In genomic region chr11:64006468-64006867, GRCh38 we compare ENCODE assay signal across 25 cellular contexts. TPM values are rescaled to one million over a fixed set of nuclear protein-coding genes. Genes with fewer than 3 reads are reported as not detected.
DNase-seq lines count a peak whose midpoint lies in the region; ATAC-seq and TF ChIP-seq lines count a peak whose summit lies in the region.
"Had no signal": no experiment of that assay in that cellular context is flagged by ENCODE, and none has a peak within 500 bp of the region (broad histone marks: within the 10 kb centered on the region; RNA-seq: fewer than 3 reads in every experiment).

No MANE protein-coding gene starts in this region.

- TF ChIP-seq RAD21 in IMR-90 (IDR thresholded peaks at IDR 0.05; ENCODE audit: low read length) = no peak

- no peak overlapping the region for H3K27ac ChIP-seq in BLaER1 treated with 17β-estradiol and CSF1 and Interleukin-3, amounts not matched to agents 10 nM and 100 nM
- H3K27ac ChIP-seq in IMR-90 (ENCODE audit: insufficient read depth, low read length) (no peak overlapping the region), neural progenitor cell (no peak overlapping the region)
- H3K27ac ChIP-seq: BLaER1, skin epidermis had no signal

- no peak overlapping the region for H2BK15ac ChIP-seq in IMR-90 (ENCODE audit: low read depth, low read length)

- POLR2A ChIA-PET in IMR-90 (lab: Charles Lee; ENCODE audit: unreplicated experiment) = interaction anchor here (0.6 kb wide), 1 partner anchor 345 kb away, joined by 5 read pairs; no protein-coding TSS in a partner anchor

- no peak for TF ChIP-seq POLR2A in IMR-90 (IDR thresholded peaks at IDR 0.05; ENCODE audit: low read depth, low read length)

- DNase-seq in IMR-90 = no peak
- DNase-seq in neural progenitor cell (ENCODE audit: low spot score) = no peak
- DNase-seq in head of caudate nucleus = no peak
- DNase-seq in Right ventricle myocardium superior = no peak
- DNase-seq: activated CD4-positive, alpha-beta memory T cell treated with anti-CD3 and anti-CD28 coated beads for 36 hours; activated CD4-positive, alpha-beta T cell treated with anti-CD3 and anti-CD28 coated beads for 1 hour; activated naive CD4-positive, alpha-beta T cell treated with Interleukin-2 at 50 U/mL for 16 hours; central memory CD4-positive, alpha-beta T cell; cortex of kidney; DMS153; glutamatergic neuron; left ventricle myocardium superior; naive thymus-derived CD4-positive, alpha-beta T cell; NCI-H187; stimulated activated naive CD8-positive, alpha-beta T cell treated with anti-CD3 and anti-CD28 coated beads, Interleukin-15, amount 100 ng/mL, for 72 hours had no signal

- H3K4me3 Mint-ChIP-seq in brain (peak overlapping the region in 4 of 5 experiments; percentile 44 to 78 (median 71)), neural progenitor cell (peak overlapping the region; percentile 26)
- H3K4me3 Mint-ChIP-seq: activated CD4-positive, alpha-beta memory T cell treated with anti-CD3 and anti-CD28 coated beads for 36 hours; T-helper 1 cell treated with Interleukin-12 subunit alpha and Interleukin-12 subunit beta and Interleukin-4 antibody, amounts not matched to agents 30 μg/mL and 1 μg/mL, for 36 hours had no signal

- H3F3A ChIP-seq in neural progenitor cell (ENCODE audit: low read depth) = peaks cover 38% of the 10 kb centered on the region

- H4K20me1 ChIP-seq in BLaER1 treated with 17β-estradiol and CSF1 and Interleukin-3, amounts not matched to agents 10 nM and 100 nM = peaks cover 0 to 80% (median 50%) of the 10 kb centered on the region in 11 experiments; a peak in 20 of 22 replicates
- H4K20me1 ChIP-seq in IMR-90 (ENCODE audit: insufficient read depth, low read length) = 0 out of 2 replicates have a peak, but pooled peaks cover 2% of the 10 kb centered on the region
- peaks cover 47% of the 10 kb centered on the region for H4K20me1 ChIP-seq in neural progenitor cell (ENCODE audit: low read depth)

- H3K9ac ChIP-seq in BLaER1 treated with 17β-estradiol and CSF1 and Interleukin-3, amounts not matched to agents 10 nM and 100 nM = no peak overlapping the region
- H3K9ac ChIP-seq in IMR-90 (ENCODE audit: low read depth, low read length) (no peak overlapping the region), neural progenitor cell (no peak overlapping the region)
- H3K9ac ChIP-seq: BLaER1 had no signal

- H3K9me3 ChIP-seq in BLaER1 treated with 17β-estradiol and CSF1 and Interleukin-3, amounts not matched to agents 10 nM and 100 nM (replicated peaks in 1 of 11) = peaks cover 10 to 15% (median 14%) of the 10 kb centered on the region in 11 experiments
- H3K9me3 ChIP-seq in IMR-90 (ENCODE audit: control insufficient read depth, insufficient read depth, low read length) (no peaks in the 10 kb centered on the region), neural progenitor cell (ENCODE audit: low read depth) (no peaks in the 10 kb centered on the region)
- H3K9me3 ChIP-seq: uterus had no signal

- H3K4me3 ChIP-seq in BLaER1 treated with 17β-estradiol and CSF1 and Interleukin-3, amounts not matched to agents 10 nM and 100 nM = no peak overlapping the region
- no peak overlapping the region for H3K4me3 ChIP-seq in IMR-90 (ENCODE audit: insufficient read depth, low read depth, low read length)
- no peak overlapping the region for H3K4me3 ChIP-seq in neural progenitor cell
- H3K4me3 ChIP-seq: BLaER1 had no signal

- peak overlapping the region in 7 of 11 experiments; percentile 60 to 90 (median 79); a peak in 8 of 22 replicates for H3K4me2 ChIP-seq in BLaER1 treated with 17β-estradiol and CSF1 and Interleukin-3, amounts not matched to agents 10 nM and 100 nM
- H3K4me2 ChIP-seq in IMR-90 (ENCODE audit: low read depth, low read length) = no peak overlapping the region
- peak overlapping the region; percentile 91 for H3K4me2 ChIP-seq in neural progenitor cell

- H3K4me1 ChIP-seq in BLaER1 treated with 17β-estradiol and CSF1 and Interleukin-3, amounts not matched to agents 10 nM and 100 nM = peaks cover 26 to 45% (median 41%) of the 10 kb centered on the region in 10 experiments
- H3K4me1 ChIP-seq in IMR-90 (ENCODE audit: control insufficient read depth, insufficient read depth, low read length) (peaks cover 11% of the 10 kb centered on the region), neural progenitor cell (peaks cover 15% of the 10 kb centered on the region)

- no peak overlapping the region for H2BK5ac ChIP-seq in IMR-90 (ENCODE audit: low read depth, low read length, poor library complexity, severe bottlenecking)

- H3K23ac ChIP-seq in IMR-90 (ENCODE audit: low read depth, low read length) = no peak overlapping the region

- peak overlapping the region in 1 of 2 experiments; percentile 58; a peak in 1 of 4 replicates for H4K8ac ChIP-seq in IMR-90 (ENCODE audit: low read depth in 2 of 2, low read length in 2 of 2)

- no peak overlapping the region for H3K18ac ChIP-seq in IMR-90 (ENCODE audit: low read depth, low read length)

- H2AK9ac ChIP-seq in IMR-90 (replicated peaks; ENCODE audit: low read depth, low read length, poor library complexity) = peak overlapping the region; percentile 91

- H3K4ac ChIP-seq in IMR-90 (ENCODE audit: low read depth, low read length) = no peak overlapping the region

- H3K27me3 Mint-ChIP-seq in brain = peaks cover 6% of the 10 kb centered on the region
- H3K27me3 Mint-ChIP-seq in neural progenitor cell (ENCODE audit: insufficient read depth, low read depth) = peaks cover 8% of the 10 kb centered on the region

- peak overlapping the region; percentile 65 to 96 (median 86) for H3K27ac Mint-ChIP-seq in brain
- no peak overlapping the region for H3K27ac Mint-ChIP-seq in neural progenitor cell
- H3K27ac Mint-ChIP-seq: activated CD4-positive, alpha-beta memory T cell treated with anti-CD3 and anti-CD28 coated beads for 36 hours; IgD-negative memory B cell; naive thymus-derived CD4-positive, alpha-beta T cell; stimulated activated naive CD8-positive, alpha-beta T cell treated with anti-CD3 and anti-CD28 coated beads, Interleukin-15, amount 100 ng/mL, for 72 hours; T-helper 1 cell treated with Interleukin-12 subunit alpha and Interleukin-12 subunit beta and Interleukin-4 antibody, amounts not matched to agents 30 μg/mL and 1 μg/mL, for 36 hours had no signal

- no peak overlapping the region for H2BK120ac ChIP-seq in IMR-90 (ENCODE audit: low read depth, low read length)

- no peak for ATAC-seq in IMR-90 (ENCODE audit: low read depth)
- ATAC-seq in Right ventricle myocardium superior (ENCODE audit: poor library complexity) = no peak
- ATAC-seq in HG02973 (IDR thresholded peaks at IDR 0.05; ENCODE audit: unreplicated experiment) = no peak
- ATAC-seq: stimulated activated naive CD8-positive, alpha-beta T cell treated with anti-CD3 and anti-CD28 coated beads, Interleukin-15, amount 100 ng/mL, for 72 hours had no signal

- H3K79me1 ChIP-seq in IMR-90 (ENCODE audit: low read depth in 1 of 2, low read length in 2 of 2) = 0 out of 4 replicates have a peak, but pooled peaks cover 0 to 1% of the 10 kb centered on the region in 2 experiments

- WGBS in IMR-90 (ENCODE audit: extremely low coverage in 2 of 2, insufficient read length in 1 of 2), 2 experiments = 80% methylated on average over 1 of the region's 11 CpGs; no CpG with 5 or more reads in 1 of the 2 experiments

- intact Hi-C loops in IMR-90 (cut with micrococcal nuclease) = loop anchor here (10.0 kb wide), 1 partner anchor 298 kb away; the partner anchor contains the start of genes CATSPERZ and ESRRA
- intact Hi-C loops in head of caudate nucleus (cut with DNase I) = no loop called here
- intact Hi-C loops in Right ventricle myocardium superior (cut with DNase I) = no loop called here

- H3K36me3 ChIP-seq in BLaER1 treated with 17β-estradiol and CSF1 and Interleukin-3, amounts not matched to agents 10 nM and 100 nM = peaks cover 0 to 10% (median 0%) of the 10 kb centered on the region in 11 experiments; a peak in 4 of 22 replicates
- H3K36me3 ChIP-seq in IMR-90 (ENCODE audit: control insufficient read depth, insufficient read depth, low read length) = no peaks in the 10 kb centered on the region
- H3K36me3 ChIP-seq in neural progenitor cell = no peaks in the 10 kb centered on the region
- H3K36me3 ChIP-seq: uterus had no signal

- TF ChIP-seq CTCF in IMR-90 (conservative IDR thresholded peaks at IDR 0.05; ENCODE audit: low read depth, low read length) (no peak), brain (conservative IDR thresholded peaks at IDR 0.05) (no peak), neural progenitor cell (IDR thresholded peaks at IDR 0.05) (no peak)

- H3K27me3 ChIP-seq in BLaER1 treated with 17β-estradiol and CSF1 and Interleukin-3, amounts not matched to agents 10 nM and 100 nM = peaks cover 30 to 51% (median 41%) of the 10 kb centered on the region in 11 experiments
- H3K27me3 ChIP-seq in IMR-90 (ENCODE audit: control insufficient read depth, insufficient read depth, low read length) (no peaks in the 10 kb centered on the region), neural progenitor cell (peaks cover 67% of the 10 kb centered on the region)
- H3K27me3 ChIP-seq: uterus had no signal

- no peak overlapping the region for H4K5ac ChIP-seq in IMR-90 (ENCODE audit: low read depth, low read length)

- H3K9me3 Mint-ChIP-seq in brain = peaks cover 0 to 5% (median 0%) of the 10 kb centered on the region in 5 experiments
- peaks cover 3% of the 10 kb centered on the region for H3K9me3 Mint-ChIP-seq in neural progenitor cell
- H3K9me3 Mint-ChIP-seq: IgD-negative memory B cell had no signal

- dilution Hi-C loops in IMR-90 (cut with HindIII; ENCODE audit: low sequenced_read_pairs, unreplicated experiment) = no loop called here

- H3K79me2 ChIP-seq in neural progenitor cell (ENCODE audit: low read depth) = no peaks in the 10 kb centered on the region

- in situ Hi-C loops in IMR-90 (cut with MboI; ENCODE audit: low sequenced_read_pairs) = no loop called here

- no TSS peak for BruUV-seq in IMR-90 (replicated peaks; lab: Mats Ljungman, UMichigan)

- H3K4me1 Mint-ChIP-seq in brain (peaks cover 72% of the 10 kb centered on the region), neural progenitor cell (peaks cover 31% of the 10 kb centered on the region)

- H3K56ac ChIP-seq in IMR-90 (ENCODE audit: extremely low read depth, insufficient read depth, low read length) = no peak overlapping the region

- H4K91ac ChIP-seq in IMR-90 (ENCODE audit: insufficient read depth, low read depth, low read length) = no peak overlapping the region; the same call in 1 of the 2 replicates

- no peak overlapping the region for H3K14ac ChIP-seq in IMR-90 (replicated peaks; ENCODE audit: low read depth, low read length)

- CTCF ChIA-PET in IMR-90 (lab: Yijun Ruan, JAX) = interaction anchor here (0.6 to 1.5 kb wide), 2 partner anchors 141 to 183 kb away, joined by 4 read pairs; no protein-coding TSS in a partner anchor

- 0 out of 2 replicates have a peak, but pooled peaks cover 3% of the 10 kb centered on the region for H3K9me1 ChIP-seq in IMR-90 (ENCODE audit: insufficient read depth, low read length)

- H2AK5ac ChIP-seq in IMR-90 (ENCODE audit: low read depth, low read length) = no peak overlapping the region

- H2AFZ ChIP-seq in IMR-90 (replicated peaks; ENCODE audit: low read length, poor library complexity) (peak overlapping the region; percentile 89), neural progenitor cell (replicated peaks) (no peak overlapping the region)

- H3K36me3 Mint-ChIP-seq in brain (no peaks in the 10 kb centered on the region), neural progenitor cell (no peaks in the 10 kb centered on the region)
- H3K36me3 Mint-ChIP-seq: activated CD4-positive, alpha-beta memory T cell treated with anti-CD3 and anti-CD28 coated beads for 36 hours; IgD-negative memory B cell had no signal

- H2BK20ac ChIP-seq in IMR-90 (ENCODE audit: low read depth, low read length) = no peak overlapping the region

RNA-seq across cellular contexts. Expression of gene OTUB1, which starts 20.2 kb away (rescaled TPM):
- 53.6 and 69.0 TPM in 2 replicates for total RNA-seq in IMR-90 (2012; rRNA removed)
- 168 and 184 TPM in 2 replicates for polyA plus RNA-seq in IMR-90 (2012; rRNA removed)
- 107 and 174 TPM in 2 replicates for polyA plus RNA-seq in IMR-90 (2012; cell fraction: cytosol; rRNA removed)
- 310 and 475 TPM in 2 replicates for polyA plus RNA-seq in IMR-90 (2012; cell fraction: nucleus; rRNA removed; ENCODE audit: low replicate concordance)
- 215 TPM for polyA plus RNA-seq in brain (ENCODE audit: insufficient read depth, low read depth, low replicate concordance)
- 51.3 and 84.8 TPM in 2 replicates for total RNA-seq in neural progenitor cell (ENCODE audit: low replicate concordance)
- total RNA-seq in Right ventricle myocardium superior = 52.2 TPM

RNA-seq across cellular contexts. Expression of gene FLRT1, which starts 29.3 kb away (rescaled TPM):
- total RNA-seq in IMR-90 (2012; rRNA removed) (under 0.01 TPM in 2 replicates), neural progenitor cell (ENCODE audit: low replicate concordance) (0.11 and 0.12 TPM in 2 replicates), Right ventricle myocardium superior (0.35 TPM)
- polyA plus RNA-seq in IMR-90 (2012; rRNA removed) (0.07 TPM in 1 of 2 replicates, not detected in the other), brain (ENCODE audit: insufficient read depth, low read depth, low replicate concordance) (27.0 TPM)
- 0.08 TPM in 1 of 2 replicates, not detected in the other for polyA plus RNA-seq in IMR-90 (2012; cell fraction: cytosol; rRNA removed)
- 0.02 and 0.05 TPM in 2 replicates for polyA plus RNA-seq in IMR-90 (2012; cell fraction: nucleus; rRNA removed; ENCODE audit: low replicate concordance)
- total RNA-seq: naive thymus-derived CD4-positive, alpha-beta T cell; OCI-LY7 had no signal
- polyA plus RNA-seq: IgD-negative memory B cell, keratinocyte had no signal

RNA-seq across cellular contexts. Expression of gene COX8A, which starts 32.0 kb away (rescaled TPM):
- 250 and 315 TPM in 2 replicates for total RNA-seq in IMR-90 (2012; rRNA removed)
- 598 and 701 TPM in 2 replicates for polyA plus RNA-seq in IMR-90 (2012; rRNA removed)
- polyA plus RNA-seq in IMR-90 (2012; cell fraction: cytosol; rRNA removed) = 770 and 1,094 TPM in 2 replicates
- polyA plus RNA-seq in IMR-90 (2012; cell fraction: nucleus; rRNA removed; ENCODE audit: low replicate concordance) = 142 and 372 TPM in 2 replicates
- 1,055 TPM for polyA plus RNA-seq in brain (ENCODE audit: insufficient read depth, low read depth, low replicate concordance)
- 86.0 and 337 TPM in 2 replicates for total RNA-seq in neural progenitor cell (ENCODE audit: low replicate concordance)
- 1,182 TPM for total RNA-seq in Right ventricle myocardium superior
